In genomic region chr16:30526137-30526822, GRCh38 we compare ENCODE assay signal across 8 cellular contexts. TPM values are rescaled to one million over a fixed set of nuclear protein-coding genes. Genes with fewer than 3 reads are reported as not detected.
DNase-seq lines count a peak whose midpoint lies in the region; ATAC-seq and TF ChIP-seq lines count a peak whose summit lies in the region.

Gene ZNF768, minus strand, starts transcription at chr16:30526566. Its CDS starts 153 bp downstream, at chr16:30526413.

- H3K27me3 Mint-ChIP-seq in chondrocyte (ENCODE audit: low read depth): no peaks in the 10 kb centered on the region

- peaks cover 2% of the 10 kb centered on the region for H3K36me3 Mint-ChIP-seq in chondrocyte (ENCODE audit: low read depth)
- peaks cover 45% of the 10 kb centered on the region for H3K36me3 Mint-ChIP-seq in stimulated activated effector memory CD8-positive, alpha-beta T cell treated with anti-CD3 and anti-CD28 coated beads, Interleukin-12 subunit alpha, Interleukin-12 subunit beta, amount 100 ng/mL, for 72 hours

- intact Hi-C loops in left colon (cut with DNase I, micrococcal nuclease): no loop called here

- ATAC-seq in GM18519 (IDR thresholded peaks at IDR 0.05; ENCODE audit: low FRiP score, unreplicated experiment) (peak; percentile 16), HG03135 (IDR thresholded peaks at IDR 0.05; ENCODE audit: unreplicated experiment) (peak; percentile 20), left colon (peak; percentile 35)
- ATAC-seq in stimulated activated effector memory CD8-positive, alpha-beta T cell treated with anti-CD3 and anti-CD28 coated beads, Interleukin-12 subunit alpha, Interleukin-12 subunit beta, amount 100 ng/mL, for 72 hours: peak; percentile 44

- TF ChIP-seq CTCF in chondrocyte (IDR thresholded peaks at IDR 0.05): no peak

- peak within 1 kb of the TSS; percentile 93 for H3K27ac Mint-ChIP-seq in chondrocyte (ENCODE audit: unreplicated experiment)
- peak within 1 kb of the TSS; percentile 93 for H3K27ac Mint-ChIP-seq in stimulated activated effector memory CD8-positive, alpha-beta T cell treated with anti-CD3 and anti-CD28 coated beads, Interleukin-12 subunit alpha, Interleukin-12 subunit beta, amount 100 ng/mL, for 72 hours

- no peaks in the 10 kb centered on the region for H3K9me3 Mint-ChIP-seq in chondrocyte (ENCODE audit: low read depth)
- H3K9me3 Mint-ChIP-seq in stimulated activated effector memory CD8-positive, alpha-beta T cell treated with anti-CD3 and anti-CD28 coated beads, Interleukin-12 subunit alpha, Interleukin-12 subunit beta, amount 100 ng/mL, for 72 hours: no peaks in the 10 kb centered on the region

- DNase-seq in AG08396 (ENCODE audit: low spot score) (peak; percentile 80), T follicular helper cell (ENCODE audit: low read depth) (peak; percentile 14), chondrocyte (ENCODE audit: low spot score) (no peak), left colon (peak; percentile 60 to 76)
- peak; percentile 42 to 76 for DNase-seq in stimulated activated effector memory CD8-positive, alpha-beta T cell treated with anti-CD3 and anti-CD28 coated beads, Interleukin-12 subunit alpha, Interleukin-12 subunit beta, amount 100 ng/mL, for 72 hours (ENCODE audit: low spot score in 2 of 2)
- no peak for DNase-seq in NK-92 treated with Interleukin-12 subunit alpha and Interleukin-12 subunit beta, amount 100 ng/mL, for 24 hours (lab: John Stamatoyannopoulos, UW)

- H3K4me1 Mint-ChIP-seq in chondrocyte (ENCODE audit: low read depth): peaks cover 23% of the 10 kb centered on the region
- peaks cover 40% of the 10 kb centered on the region for H3K4me1 Mint-ChIP-seq in stimulated activated effector memory CD8-positive, alpha-beta T cell treated with anti-CD3 and anti-CD28 coated beads, Interleukin-12 subunit alpha, Interleukin-12 subunit beta, amount 100 ng/mL, for 72 hours

- H3K4me3 Mint-ChIP-seq in chondrocyte (ENCODE audit: unreplicated experiment): peak within 1 kb of the TSS; percentile 78
- peak within 1 kb of the TSS; percentile 77 for H3K4me3 Mint-ChIP-seq in stimulated activated effector memory CD8-positive, alpha-beta T cell treated with anti-CD3 and anti-CD28 coated beads, Interleukin-12 subunit alpha, Interleukin-12 subunit beta, amount 100 ng/mL, for 72 hours

RNA-seq across cellular contexts. Expression of gene ZNF768, which starts in this region (rescaled TPM):
- total RNA-seq in chondrocyte: 27.6 to 30.0 TPM (median 28.6 TPM) in 3 replicates
- total RNA-seq in left colon: 10 to 100 TPM; 58.7 to 62.4 TPM

Comparison
In these comparisons a context has a peak if more than half of its experiments do, and no peak if none do; other contexts are left out.
1. DNase-seq: peak in AG08396 (single experiment), T follicular helper cell (single experiment), left colon (2 of 2) and stimulated activated effector memory CD8-positive, alpha-beta T cell treated with anti-CD3 and anti-CD28 coated beads, Interleukin-12 subunit alpha, Interleukin-12 subunit beta, amount 100 ng/mL, for 72 hours (2 of 2); none in chondrocyte (single experiment) and NK-92 treated with Interleukin-12 subunit alpha and Interleukin-12 subunit beta, amount 100 ng/mL, for 24 hours (single experiment).
2. Peak in every context shown above with its lines, with median percentiles within 50 percentile points of each other: ATAC-seq.